Comparison of ENCODE assay signal across 20 cellular contexts in the genomic region with DNA sequence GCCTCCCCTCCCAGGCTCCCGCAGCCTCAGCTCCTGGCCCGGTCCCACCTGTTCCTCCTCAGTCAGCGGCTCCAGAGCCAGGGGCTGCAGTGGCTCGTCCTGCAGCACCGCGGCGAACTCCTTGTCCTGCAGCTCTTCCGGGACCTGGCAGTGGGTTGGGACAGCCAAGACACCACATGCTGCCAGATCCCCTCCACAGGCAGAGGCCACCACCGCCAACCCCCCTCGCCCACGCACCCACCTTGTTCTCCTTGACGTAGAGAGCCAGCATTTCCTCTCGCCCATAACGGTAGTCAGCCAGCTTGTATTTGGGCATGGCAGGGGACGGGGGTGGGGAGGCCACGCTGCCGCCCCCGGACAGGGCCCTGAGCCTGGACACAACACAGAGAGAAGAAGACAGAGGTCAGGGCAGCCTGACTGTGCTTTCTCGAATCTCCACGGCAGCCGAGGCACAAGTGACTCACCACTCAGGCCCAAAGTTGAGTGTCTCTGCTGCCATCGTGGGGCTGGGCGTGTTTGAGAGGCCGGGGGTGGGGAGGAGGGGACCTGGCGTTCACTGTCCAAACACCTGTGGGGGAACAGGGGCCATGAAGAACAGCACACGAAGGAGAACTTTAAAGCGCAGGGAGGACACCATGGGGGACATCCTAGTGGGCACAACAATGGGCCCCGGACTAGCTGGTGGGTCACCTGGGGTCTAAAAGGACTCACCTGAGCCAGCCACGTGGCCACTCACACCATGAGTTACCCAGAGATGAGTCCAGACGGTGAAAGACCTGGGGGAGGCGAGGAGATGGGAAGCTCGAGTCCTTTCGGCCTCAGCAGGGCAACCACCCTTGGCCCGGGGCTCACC. TPM values are rescaled to one million over a fixed set of nuclear protein-coding genes. Genes with fewer than 3 reads are reported as not detected.
DNase-seq lines count a peak whose midpoint lies in the region; ATAC-seq, FAIRE-seq and TF ChIP-seq lines count a peak whose summit lies in the region.
"Had no signal": no experiment of that assay in that cellular context is flagged by ENCODE, and none has a peak within 500 bp of the region (broad histone marks: within the 10 kb centered on the region; RNA-seq: fewer than 3 reads in every experiment).

No MANE protein-coding gene starts in this region.

- peaks cover 53% of the 10 kb centered on the region for H3K79me2 ChIP-seq in mammary epithelial cell (ENCODE audit: insufficient read depth, low read length)

- no TSS peak for BruUV-seq in mammary epithelial cell (replicated peaks; lab: Mats Ljungman, UMichigan)

- no peak for TF ChIP-seq CTCF in breast epithelium (IDR thresholded peaks at IDR 0.05)
- no peak for TF ChIP-seq CTCF in mammary epithelial cell (conservative IDR thresholded peaks at IDR 0.05 in 1 of 2, IDR thresholded peaks at IDR 0.05 in 1 of 2; ENCODE audit: extremely low read depth in 1 of 2, insufficient read depth in 1 of 2, low read depth in 1 of 2, low read length in 2 of 2)
- no peak for TF ChIP-seq CTCF in kidney (IDR thresholded peaks at IDR 0.05; ENCODE audit: borderline replicate concordance, extremely low read depth, insufficient read depth)

- H3K4me2 ChIP-seq in mammary epithelial cell (ENCODE audit: insufficient read depth, low read depth, low read length) = no peak overlapping the region

- no peak overlapping the region for H2AFZ ChIP-seq in mammary epithelial cell (ENCODE audit: low read depth, low read length)

- peaks cover 24% of the 10 kb centered on the region for H3K4me1 Mint-ChIP-seq in T-helper 17 cell

- H3K9me3 ChIP-seq in breast epithelium (no peaks in the 10 kb centered on the region), mammary epithelial cell (replicated peaks; ENCODE audit: insufficient read depth, low read length) (no peaks in the 10 kb centered on the region), T-helper 17 cell (ENCODE audit: control insufficient read depth, low read length, poor library complexity, severe bottlenecking) (no peaks in the 10 kb centered on the region), kidney (ENCODE audit: control insufficient read depth in 1 of 2, low read length in 2 of 2) (no peaks in the 10 kb centered on the region)
- H3K9me3 ChIP-seq: lower lobe of right lung, prostate gland had no signal

- no peaks in the 10 kb centered on the region for H4K20me1 ChIP-seq in mammary epithelial cell (ENCODE audit: insufficient read depth, low read length)

- H3K36me3 ChIP-seq in breast epithelium = peaks cover 25% of the 10 kb centered on the region
- peaks cover 1% of the 10 kb centered on the region for H3K36me3 ChIP-seq in mammary epithelial cell (ENCODE audit: insufficient read depth, low read length)
- peaks cover 12 to 26% of the 10 kb centered on the region in 2 donors for H3K36me3 ChIP-seq in kidney (ENCODE audit: control insufficient read depth in 1 of 2, insufficient read depth in 2 of 2, low read length in 2 of 2)

- DNase-seq in breast epithelium (ENCODE audit: low spot score in 2 of 2) = no peak
- DNase-seq in mammary epithelial cell = no peak
- no peak for DNase-seq in T-helper 17 cell
- peak; percentile 68 for DNase-seq in kidney
- no peak for DNase-seq in urothelium cell line (ENCODE audit: low spot score)
- DNase-seq in cerebellar cortex (ENCODE audit: low spot score) = no peak
- DNase-seq: activated CD4-positive, alpha-beta memory T cell treated with anti-CD3 and anti-CD28 coated beads, Interleukin-2, amount 10 ng/mL, durations not matched to agents 7 days and 5 days; CD8-positive, alpha-beta T cell; cortex of kidney; DND-41; lower lobe of right lung; natural killer cell; NCI-H187; NCI-H446 treated with DMSO at 0.1 percent for 48 hours had no signal

- dilution Hi-C loops in mammary epithelial cell (cut with HindIII; ENCODE audit: low sequenced_read_pairs) = no loop called here

- H3K4me1 ChIP-seq in breast epithelium (peaks cover 4 to 14% of the 10 kb centered on the region in 2 donors), mammary epithelial cell (ENCODE audit: insufficient read depth, low read length) (peaks cover 26% of the 10 kb centered on the region), kidney (ENCODE audit: control insufficient read depth in 1 of 2, insufficient read depth in 1 of 2, low read depth in 1 of 2, low read length in 2 of 2) (peaks cover 15 to 23% of the 10 kb centered on the region in 2 donors)

- ATAC-seq in T-helper 17 cell (no peak), HG02852 (IDR thresholded peaks at IDR 0.05; ENCODE audit: unreplicated experiment) (no peak), GM21529 (IDR thresholded peaks at IDR 0.05; ENCODE audit: unreplicated experiment) (no peak)
- ATAC-seq: CD8-positive, alpha-beta T cell; lower lobe of right lung; natural killer cell had no signal

- peak overlapping the region in 1 of 3 donors; percentile 10 for H3K4me3 ChIP-seq in breast epithelium
- H3K4me3 ChIP-seq in mammary epithelial cell (replicated peaks in 1 of 3; ENCODE audit: insufficient read depth in 1 of 3, low read depth in 2 of 3, low read length in 3 of 3) = no peak overlapping the region
- no peak overlapping the region for H3K4me3 ChIP-seq in kidney (ENCODE audit: low read length in 2 of 2)
- H3K4me3 ChIP-seq: lower lobe of right lung, prostate gland had no signal

- FAIRE-seq in kidney (lab: Jason Lieb, UNC) = no peak
- peak; percentile 17 for FAIRE-seq in urothelium cell line (lab: Jason Lieb, UNC)

- in situ Hi-C loops in mammary epithelial cell (cut with MboI; ENCODE audit: low sequenced_read_pairs in 2 of 2) = loop anchor here in 1 of 2 donors (10.0 kb wide), 1 partner anchor 213 kb away; a partner anchor contains a TSS

- 61% methylated on average over 22 of the region's 34 CpGs for WGBS in mammary epithelial cell (ENCODE audit: low coverage, missing lambda C conversion rate)

- TF ChIP-seq POLR2A in breast epithelium (IDR thresholded peaks at IDR 0.05) = no peak

- no peaks in the 10 kb centered on the region for H3K27me3 Mint-ChIP-seq in T-helper 17 cell
- H3K27me3 Mint-ChIP-seq: activated CD4-positive, alpha-beta memory T cell treated with anti-CD3 and anti-CD28 coated beads, Interleukin-2, amount 10 ng/mL, durations not matched to agents 7 days and 5 days; type B pancreatic cell had no signal

- H3K27ac ChIP-seq in breast epithelium (peak overlapping the region; percentile 41 to 45), mammary epithelial cell (ENCODE audit: insufficient read depth, low read depth, low read length) (no peak overlapping the region), kidney (ENCODE audit: low read depth in 2 of 2, low read length in 2 of 2) (no peak overlapping the region)
- H3K27ac ChIP-seq: epithelial cell of prostate, lower lobe of right lung, prostate gland had no signal

- CTCF ChIA-PET in mammary epithelial cell (lab: Charles Lee; ENCODE audit: low non-redundant PET) = no interaction called here

- peak overlapping the region; percentile 72 for H3K27ac Mint-ChIP-seq in T-helper 17 cell
- H3K27ac Mint-ChIP-seq: activated CD4-positive, alpha-beta memory T cell treated with anti-CD3 and anti-CD28 coated beads, Interleukin-2, amount 10 ng/mL, durations not matched to agents 7 days and 5 days; activated T-helper 2 cell treated with anti-CD3 and anti-CD28 coated beads, Interferon-gamma antibody, Interleukin-2, Interleukin-4, amounts not matched to agents 10 μg/mL and 5 μg/mL and 100 μg/mL, durations not matched to agents 14 hours and 24 hours and 36 hours; type B pancreatic cell had no signal

- no peak overlapping the region for H3K4me3 Mint-ChIP-seq in T-helper 17 cell
- H3K4me3 Mint-ChIP-seq: activated CD4-positive, alpha-beta memory T cell treated with anti-CD3 and anti-CD28 coated beads, Interleukin-2, amount 10 ng/mL, durations not matched to agents 7 days and 5 days; CD8-positive, alpha-beta T cell; natural killer cell had no signal

- H3K36me3 Mint-ChIP-seq in T-helper 17 cell (ENCODE audit: low read depth) = no peaks in the 10 kb centered on the region
- H3K36me3 Mint-ChIP-seq: natural killer cell had no signal

- no peaks in the 10 kb centered on the region for H3K27me3 ChIP-seq in breast epithelium
- H3K27me3 ChIP-seq in mammary epithelial cell (ENCODE audit: insufficient read depth, low read length) = no peaks in the 10 kb centered on the region

- H3K9ac ChIP-seq in mammary epithelial cell (ENCODE audit: insufficient read depth, low read length) = no peak overlapping the region
- H3K9ac ChIP-seq in kidney (ENCODE audit: low read length in 2 of 2) = no peak overlapping the region

- intact Hi-C loops in breast epithelium (cut with DNase I; ENCODE audit: low total_unique reads) = loop anchor here (5.0 to 10.0 kb wide), 2 partner anchors 113 to 211 kb away; a partner anchor contains a TSS
- intact Hi-C loops in mammary epithelial cell (cut with micrococcal nuclease) = no loop called here
- intact Hi-C loops in kidney (cut with DNase I) = loop anchor here (10.0 kb wide), 2 partner anchors 113 to 223 kb away; a partner anchor contains a TSS

RNA-seq across cellular contexts. Expression of a gene that starts 6.1 kb away (rescaled TPM):
- 10 to 100 TPM; 25.0 to 39.0 (median 34.8) TPM for total RNA-seq in breast epithelium
- total RNA-seq in mammary epithelial cell = 10 to 100 TPM; 12.7 to 22.3 TPM
- 4.3 TPM for polyA plus RNA-seq in mammary epithelial cell
- polyA minus RNA-seq in mammary epithelial cell = 11.2 TPM
- total RNA-seq in T-helper 17 cell = 10 to 100 TPM; 70.3 to 71.5 TPM
- 51.3 TPM for total RNA-seq in kidney
- polyA plus RNA-seq in kidney (ENCODE audit: insufficient read depth, low read depth, low replicate concordance) = 11.6 TPM

RNA-seq across cellular contexts. Expression of a gene that starts 14.4 kb away (rescaled TPM):
- total RNA-seq in breast epithelium (100 to 1,000 TPM; 113 to 197 (median 173) TPM), mammary epithelial cell (100 to 1,000 TPM in 1 of 2 donors, 10 to 100 TPM in 1; 91.4 to 243 TPM), T-helper 17 cell (100 to 1,000 TPM; 140 to 161 TPM), kidney (265 TPM)
- polyA plus RNA-seq in mammary epithelial cell (208 TPM), kidney (ENCODE audit: insufficient read depth, low read depth, low replicate concordance) (234 TPM)
- 226 TPM for polyA minus RNA-seq in mammary epithelial cell

RNA-seq across cellular contexts. Expression of a gene that starts 18.0 kb away (rescaled TPM):
- total RNA-seq in breast epithelium (10 to 100 TPM; 25.8 to 28.2 (median 27.4) TPM), mammary epithelial cell (10 to 100 TPM; 29.2 to 52.2 TPM), T-helper 17 cell (10 to 100 TPM; 10.1 to 12.4 TPM), kidney (25.7 TPM)
- polyA plus RNA-seq in mammary epithelial cell (65.2 TPM), kidney (ENCODE audit: insufficient read depth, low read depth, low replicate concordance) (41.8 TPM)
- polyA minus RNA-seq in mammary epithelial cell = 17.2 TPM

RNA-seq across cellular contexts. Expression of a gene that starts 31.7 kb away (rescaled TPM):
- not detected for total RNA-seq in breast epithelium
- total RNA-seq in mammary epithelial cell = not detected
- not detected for polyA plus RNA-seq in mammary epithelial cell
- not detected for polyA minus RNA-seq in mammary epithelial cell
- not detected for total RNA-seq in T-helper 17 cell
- not detected for total RNA-seq in kidney
- polyA plus RNA-seq in kidney (ENCODE audit: insufficient read depth, low read depth, low replicate concordance) = not detected
- total RNA-seq: activated CD4-positive, alpha-beta memory T cell treated with anti-CD3 and anti-CD28 coated beads, Interleukin-2, amount 10 ng/mL, durations not matched to agents 7 days and 5 days; activated T-helper 2 cell treated with anti-CD3 and anti-CD28 coated beads, Interferon-gamma antibody, Interleukin-2, Interleukin-4, amounts not matched to agents 10 μg/mL and 5 μg/mL and 100 μg/mL, durations not matched to agents 14 hours and 24 hours and 36 hours; CD8-positive, alpha-beta T cell; lower lobe of right lung; natural killer cell had no signal

RNA-seq across cellular contexts. Expression of a gene that starts 32.3 kb away (rescaled TPM):
- not detected for total RNA-seq in breast epithelium
- not detected for total RNA-seq in mammary epithelial cell
- not detected for polyA plus RNA-seq in mammary epithelial cell
- not detected for polyA minus RNA-seq in mammary epithelial cell
- total RNA-seq in T-helper 17 cell = not detected
- not detected for total RNA-seq in kidney
- polyA plus RNA-seq in kidney (ENCODE audit: insufficient read depth, low read depth, low replicate concordance) = not detected
- total RNA-seq: activated CD4-positive, alpha-beta memory T cell treated with anti-CD3 and anti-CD28 coated beads, Interleukin-2, amount 10 ng/mL, durations not matched to agents 7 days and 5 days; activated T-helper 2 cell treated with anti-CD3 and anti-CD28 coated beads, Interferon-gamma antibody, Interleukin-2, Interleukin-4, amounts not matched to agents 10 μg/mL and 5 μg/mL and 100 μg/mL, durations not matched to agents 14 hours and 24 hours and 36 hours; CD8-positive, alpha-beta T cell; lower lobe of right lung; natural killer cell had no signal

Comparison
In these comparisons a context has a peak if more than half of its experiments do, and no peak if none do; other contexts are left out.
1. H3K27ac ChIP-seq: peak in breast epithelium (2 of 2); none in mammary epithelial cell (single experiment) and kidney (0 of 2).